Comparison of ENCODE assay signal across 14 cellular contexts in the genomic region with DNA sequence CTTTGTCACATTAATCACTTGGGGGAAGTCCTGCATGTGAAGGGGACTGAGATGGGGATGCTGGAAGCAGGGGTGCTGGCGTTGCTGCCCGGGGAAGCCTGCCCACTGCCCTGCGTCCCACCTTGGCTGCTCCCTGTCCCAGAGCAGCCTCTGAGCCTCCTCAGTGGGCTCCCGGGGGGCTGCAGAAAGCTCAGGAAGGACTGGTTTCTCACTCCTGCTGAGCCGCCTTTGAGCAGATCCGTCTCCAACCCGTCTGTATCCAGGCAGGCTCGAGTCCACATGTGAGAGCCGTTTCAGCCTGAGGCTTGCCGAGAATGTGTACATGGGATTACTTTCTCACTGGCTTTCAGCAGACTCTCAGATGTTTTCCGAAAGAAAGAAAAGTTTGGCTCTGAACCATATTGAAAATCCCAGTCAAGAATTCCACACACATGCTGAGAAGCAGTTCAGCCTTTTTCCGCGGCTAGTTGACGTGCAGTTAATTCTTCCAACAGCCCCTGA.
DNase-seq lines count a peak whose midpoint lies in the region; ATAC-seq, FAIRE-seq and TF ChIP-seq lines count a peak whose summit lies in the region.
"Had no signal": no experiment of that assay in that cellular context is flagged by ENCODE, and none has a peak within 500 bp of the region (broad histone marks: within the 10 kb centered on the region; RNA-seq: fewer than 3 reads in every experiment).

No MANE protein-coding gene starts in this region.

- H3K27me3 ChIP-seq in left ventricle myocardium inferior (ENCODE audit: low read depth) = peaks cover 64% of the 10 kb centered on the region

- H3K27ac ChIP-seq in left ventricle myocardium inferior (replicated peaks) = peak overlapping the region; percentile 72
- H3K27ac ChIP-seq: C4-2B, PC-9 had no signal

- TF ChIP-seq CTCF in brain (conservative IDR thresholded peaks at IDR 0.05) = no peak
- TF ChIP-seq CTCF in left ventricle myocardium inferior (IDR thresholded peaks at IDR 0.05; ENCODE audit: borderline replicate concordance) = no peak
- no peak for TF ChIP-seq CTCF in retinal pigment epithelial cell (conservative IDR thresholded peaks at IDR 0.05; ENCODE audit: low read depth, low read length)
- TF ChIP-seq CTCF in CD14-positive monocyte (IDR thresholded peaks at IDR 0.05) = no peak

- H3K27me3 Mint-ChIP-seq in brain = peaks cover 3% of the 10 kb centered on the region
- peaks cover 2 to 12% (median 9%) of the 10 kb centered on the region in 3 donors for H3K27me3 Mint-ChIP-seq in CD14-positive monocyte (ENCODE audit: low read depth in 3 of 3)

- H3K36me3 ChIP-seq in left ventricle myocardium inferior = no peaks in the 10 kb centered on the region

- H3K4me3 Mint-ChIP-seq in brain (peak overlapping the region in 1 of 5 experiments; percentile 13), CD14-positive monocyte (peak overlapping the region in 1 of 2 donors; percentile 59)

- intact Hi-C loops in left ventricle myocardium inferior (cut with micrococcal nuclease) = no loop called here
- intact Hi-C loops in CD14-positive monocyte (cut with micrococcal nuclease) = no loop called here

- ATAC-seq in esophagus mucosa = no peak

- H3K4me1 Mint-ChIP-seq in brain (peaks cover 49% of the 10 kb centered on the region), CD14-positive monocyte (peaks cover 3% of the 10 kb centered on the region)

- peak overlapping the region; percentile 4 for H3K4me3 ChIP-seq in left ventricle myocardium inferior
- H3K4me3 ChIP-seq in retinal pigment epithelial cell (ENCODE audit: low read length) = no peak overlapping the region
- H3K4me3 ChIP-seq: PC-9 had no signal

- DNase-seq in AG20443 (ENCODE audit: low spot score) (peak; percentile 75), left ventricle myocardium inferior (peak; percentile 15), retinal pigment epithelial cell (ENCODE audit: low read depth) (peak; percentile 76), RCC 7860 (ENCODE audit: low spot score) (no peak), NCI-H1694 treated with DMSO at 0.1 percent for 48 hours (lab: John Stamatoyannopoulos, UW) (no peak), CD14-positive monocyte (ENCODE audit: low spot score) (no peak)
- DNase-seq: activated T-cell treated with anti-CD3 and anti-CD28 coated beads for 4 hours; HCEC 1CT; NCI-H2227 treated with DMSO at 0.1 percent for 48 hours; PC-9; stimulated activated naive CD4-positive, alpha-beta T cell treated with Interleukin-2 at 50 U/mL for 16 hours had no signal

- peak overlapping the region in 3 of 5 experiments; percentile 76 to 89 (median 89) for H3K27ac Mint-ChIP-seq in brain
- H3K27ac Mint-ChIP-seq in CD14-positive monocyte = no peak overlapping the region

- H3K9me3 Mint-ChIP-seq in brain (peaks cover 2 to 21% (median 3%) of the 10 kb centered on the region in 5 experiments), CD14-positive monocyte (peaks cover 0 to 3% (median 0%) of the 10 kb centered on the region in 7 donors)

- H3K4me1 ChIP-seq in left ventricle myocardium inferior = peaks cover 15% of the 10 kb centered on the region

- no peaks in the 10 kb centered on the region for H3K9me3 ChIP-seq in left ventricle myocardium inferior (replicated peaks)

- H3K36me3 Mint-ChIP-seq in brain = no peaks in the 10 kb centered on the region
- no peaks in the 10 kb centered on the region for H3K36me3 Mint-ChIP-seq in CD14-positive monocyte

- FAIRE-seq in RCC 7860 (lab: Jason Lieb, UNC) = no peak

Comparison
In these comparisons a context has a peak if more than half of its experiments do, and no peak if none do; other contexts are left out.
1. DNase-seq: peak in AG20443 (single experiment), left ventricle myocardium inferior (single experiment) and retinal pigment epithelial cell (single experiment); none in RCC 7860 (single experiment), NCI-H1694 treated with DMSO at 0.1 percent for 48 hours (single experiment) and CD14-positive monocyte (single experiment).
2. H3K27ac Mint-ChIP-seq: peak in brain (3 of 5); none in CD14-positive monocyte (0 of 7).